In genomic region chr6:45398075-45398817, GRCh38 we compare ENCODE assay signal across 26 cellular contexts. TPM values are rescaled to one million over a fixed set of nuclear protein-coding genes. Genes with fewer than 3 reads are reported as not detected.
DNase-seq lines count a peak whose midpoint lies in the region; ATAC-seq lines count a peak whose summit lies in the region.
"Had no signal": no experiment of that assay in that cellular context is flagged by ENCODE, and none has a peak within 500 bp of the region (broad histone marks: within the 10 kb centered on the region; RNA-seq: fewer than 3 reads in every experiment).

No MANE protein-coding gene starts in this region.

- no peak overlapping the region for H4K5ac ChIP-seq in mesendoderm (ENCODE audit: low read length)

- H3K36me3 ChIP-seq in mesendoderm (ENCODE audit: control insufficient read depth, insufficient read depth, low read length): no peaks in the 10 kb centered on the region
- H3K36me3 ChIP-seq: adrenal gland, gastrocnemius medialis, stomach, tibial nerve had no signal

- no peaks in the 10 kb centered on the region for H3K79me2 ChIP-seq in mesendoderm (ENCODE audit: control insufficient read depth, insufficient read depth, low read length)
- H3K79me2 ChIP-seq: parathyroid adenoma had no signal

- no peaks in the 10 kb centered on the region for H3K4me1 ChIP-seq in mesendoderm (ENCODE audit: control insufficient read depth, low read depth, low read length)
- H3K4me1 ChIP-seq: adrenal gland, gastrocnemius medialis, parathyroid adenoma, stomach, tibial nerve had no signal

- H3K18ac ChIP-seq in mesendoderm (ENCODE audit: low read length): no peak overlapping the region

- no CpG with 5 or more reads among the region's 2 CpGs for WGBS in mesendoderm (ENCODE audit: extremely low coverage, insufficient coverage, low lambda C conversion rate)

- ATAC-seq in GM21381 (IDR thresholded peaks at IDR 0.05; ENCODE audit: unreplicated experiment): no peak
- no peak for ATAC-seq in HG02885 (IDR thresholded peaks at IDR 0.05; ENCODE audit: poor library complexity, unreplicated experiment)
- ATAC-seq: gastrocnemius medialis, right cardiac atrium, Right ventricle myocardium inferior, WTC11 had no signal

- no peak overlapping the region for H2BK5ac ChIP-seq in mesendoderm (ENCODE audit: low read length)

- H3K79me1 ChIP-seq in mesendoderm (ENCODE audit: low read length): no peaks in the 10 kb centered on the region

- H3K27ac ChIP-seq in mesendoderm (ENCODE audit: low read depth, low read length): no peak overlapping the region
- H3K27ac ChIP-seq: adrenal gland, gastrocnemius medialis, parathyroid adenoma, stomach, tibial nerve had no signal

- H4K8ac ChIP-seq in mesendoderm (ENCODE audit: low read depth, low read length): no peak overlapping the region

- no peak overlapping the region for H2BK15ac ChIP-seq in mesendoderm (replicated peaks; ENCODE audit: low read depth)

- H2AK5ac ChIP-seq in mesendoderm (ENCODE audit: low read length): no peak overlapping the region

- H3K4ac ChIP-seq in mesendoderm (ENCODE audit: low read depth, low read length): no peak overlapping the region

- no peak overlapping the region for H3K23ac ChIP-seq in mesendoderm (ENCODE audit: low read length)

- H3K9ac ChIP-seq in mesendoderm (ENCODE audit: low read length): no peak overlapping the region
- H3K9ac ChIP-seq: parathyroid adenoma had no signal

- H3K27me3 ChIP-seq in mesendoderm (ENCODE audit: insufficient read depth, low read length, poor library complexity): no peaks in the 10 kb centered on the region
- H3K27me3 ChIP-seq: adrenal gland, stomach, tibial nerve had no signal

- no peak overlapping the region for H3K4me3 ChIP-seq in mesendoderm (ENCODE audit: low read length)
- H3K4me3 ChIP-seq: adrenal gland, gastrocnemius medialis, stomach, tibial nerve had no signal

- H3K4me2 ChIP-seq in mesendoderm (ENCODE audit: low read length): no peak overlapping the region

- DNase-seq in NCI-H510A treated with DMSO at 0.1 percent for 48 hours (lab: John Stamatoyannopoulos, UW) (peak; percentile 9), NCI-H510A (lab: John Stamatoyannopoulos, UW) (no peak), HPDE6-E6E7 (ENCODE audit: extremely low spot score) (peak; percentile 17), amniotic epithelial cell (ENCODE audit: low read depth) (peak; percentile 41), mesendoderm (no peak), NCI-H2107 (lab: John Stamatoyannopoulos, UW) (no peak)
- DNase-seq: 8988T; activated CD4-positive, alpha-beta memory T cell treated with anti-CD3 and anti-CD28 coated beads for 36 hours; adrenal gland; CD4-positive, alpha-beta T cell; effector memory CD4-positive, alpha-beta T cell; gastrocnemius medialis; hippocampal formation; KG1; NCI-H1694; NCI-H69; right cardiac atrium; stimulated activated CD4-positive, alpha-beta T cell treated with anti-CD3 and anti-CD28 coated beads, Interleukin-4, amount 100 ng/mL, for 4 hours; stomach; T1000 had no signal

- no peak overlapping the region for H3K56ac ChIP-seq in mesendoderm (ENCODE audit: low read length)

- H2BK120ac ChIP-seq in mesendoderm (ENCODE audit: low read depth, low read length): peak overlapping the region; percentile 21

RNA-seq across cellular contexts. Expression of gene SUPT3H, which starts 20.5 kb away (rescaled TPM):
- 18.2 TPM for polyA plus RNA-seq in mesendoderm (2013, experiment 1 of 2)
- polyA plus RNA-seq in mesendoderm (2013, experiment 2 of 2): 20.2 TPM

Comparison
In these comparisons a context has a peak if more than half of its experiments do, and no peak if none do; other contexts are left out.
1. DNase-seq: peak in NCI-H510A treated with DMSO at 0.1 percent for 48 hours (single experiment), HPDE6-E6E7 (single experiment) and amniotic epithelial cell (single experiment); none in NCI-H510A (single experiment), mesendoderm (single experiment) and NCI-H2107 (single experiment).